Comparison of ENCODE assay signal across 1 cellular context in genomic region chr7:106022193-106022821, GRCh38.
TF ChIP-seq lines count a peak whose summit lies in the region.

No MANE protein-coding gene starts in this region.

TF ChIP-seq in H1, 55 proteins besides CTCF, POLR2A, EP300 and RAD21 (continued from another document):
- TF ChIP-seq KDM5A (IDR thresholded peaks at IDR 0.05; ENCODE audit: low read length) = no peak
- TF ChIP-seq EGR1 (IDR thresholded peaks at IDR 0.05; ENCODE audit: borderline replicate concordance, low read depth, low read length) = no peak
- TF ChIP-seq TCF12 (IDR thresholded peaks at IDR 0.05; ENCODE audit: low read depth, low read length) = no peak
